ENCODE assay signal across 1 cellular context in the genomic region with DNA sequence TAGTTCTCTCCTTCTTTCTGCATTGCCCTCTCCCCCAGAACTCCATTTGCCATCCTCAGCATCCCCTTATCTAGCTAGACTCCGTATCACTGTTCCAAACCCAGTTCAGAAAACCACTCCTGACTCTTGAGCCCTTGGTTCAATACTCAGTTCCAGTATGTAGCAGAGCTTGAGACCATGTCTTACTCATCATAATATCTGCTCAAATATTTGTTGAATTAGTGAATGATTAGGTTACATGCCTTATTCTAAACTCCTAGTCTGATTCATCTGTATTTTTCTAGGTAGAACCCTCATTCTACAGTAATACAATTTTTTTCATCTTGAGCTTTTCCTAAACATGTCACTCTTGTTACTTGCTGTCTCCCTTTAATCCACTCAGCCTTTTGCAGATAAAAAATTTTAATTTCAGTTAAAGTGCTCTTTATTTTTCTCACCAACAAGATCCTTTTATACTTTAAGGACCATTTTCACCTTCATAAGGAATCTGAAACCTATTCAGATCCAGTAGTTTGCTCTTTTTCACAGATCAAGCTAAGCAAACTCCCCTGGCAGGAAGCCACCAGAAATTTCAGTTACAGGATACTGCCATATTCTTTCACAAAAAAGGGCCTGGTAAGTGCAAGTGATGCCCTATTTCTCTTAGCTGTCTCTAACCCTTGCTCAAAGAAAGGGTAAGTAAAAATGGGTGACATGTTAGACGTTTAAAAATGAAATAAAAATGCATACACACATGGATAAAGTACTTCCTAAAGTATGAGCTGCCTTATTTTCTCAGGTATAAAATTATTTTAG.
TF ChIP-seq lines count a peak whose summit lies in the region.

No MANE protein-coding gene starts in this region.

TF ChIP-seq in GM23338, 12 proteins besides CTCF, POLR2A, EP300 and RAD21 (continued from another document):
- TF ChIP-seq ZNF462 (CRISPR knock-in tag; IDR thresholded peaks at IDR 0.05) = no peak
- no peak for TF ChIP-seq ZNF331 (CRISPR knock-in tag; IDR thresholded peaks at IDR 0.05; ENCODE audit: low read depth)
- TF ChIP-seq EZH2phosphoT487 (IDR thresholded peaks at IDR 0.05; ENCODE audit: unreplicated experiment) = no peak
- no peak for TF ChIP-seq STAT1 (IDR thresholded peaks at IDR 0.05; ENCODE audit: unreplicated experiment)
- no peak for TF ChIP-seq NANOG (IDR thresholded peaks at IDR 0.05; ENCODE audit: borderline replicate concordance)
- no peak for TF ChIP-seq REST (IDR thresholded peaks at IDR 0.05; ENCODE audit: unreplicated experiment)
